Comparison of ENCODE assay signal across 18 cellular contexts in genomic region chr17:79647456-79647915, GRCh38. TPM values are rescaled to one million over a fixed set of nuclear protein-coding genes. Genes with fewer than 3 reads are reported as not detected.
DNase-seq lines count a peak whose midpoint lies in the region; ATAC-seq and TF ChIP-seq lines count a peak whose summit lies in the region.
"Had no signal": no experiment of that assay in that cellular context is flagged by ENCODE, and none has a peak within 500 bp of the region (broad histone marks: within the 10 kb centered on the region; RNA-seq: fewer than 3 reads in every experiment).

No MANE protein-coding gene starts in this region.

- H3K4me3 Mint-ChIP-seq in WTC11 = no peak overlapping the region
- H3K4me3 Mint-ChIP-seq: B cell had no signal

- POLR2A ChIA-PET in WTC11 (lab: Charles Lee) = no interaction called here

- H3K4me1 ChIP-seq in right atrium auricular region (no peaks in the 10 kb centered on the region), prostate gland (replicated peaks) (no peaks in the 10 kb centered on the region)

- H3K36me3 ChIP-seq in right atrium auricular region (no peaks in the 10 kb centered on the region), prostate gland (no peaks in the 10 kb centered on the region)

- peaks cover 4% of the 10 kb centered on the region; the same call in 1 of the 2 replicates for H3K27me3 Mint-ChIP-seq in WTC11 (ENCODE audit: low read depth)

- no peak for TF ChIP-seq POLR2A in prostate gland (IDR thresholded peaks at IDR 0.05)

- CTCF ChIA-PET in WTC11 (lab: Charles Lee) = interaction anchor here (1.0 to 1.3 kb wide), 2 partner anchors 11 to 188 kb away, joined by 3 to 5 read pairs; no protein-coding TSS in a partner anchor

- H3K27ac ChIP-seq in right atrium auricular region (no peak overlapping the region), prostate gland (no peak overlapping the region)

- H3K4me3 ChIP-seq in right atrium auricular region (no peak overlapping the region), prostate gland (no peak overlapping the region)

- no peaks in the 10 kb centered on the region; the same call in 1 of the 2 replicates for H3K36me3 Mint-ChIP-seq in WTC11
- H3K36me3 Mint-ChIP-seq: CD4-positive, alpha-beta memory T cell had no signal

- TF ChIP-seq CTCF in right atrium auricular region (IDR thresholded peaks at IDR 0.05) (no peak), prostate gland (IDR thresholded peaks at IDR 0.05) (no peak), WTC11 (IDR thresholded peaks at IDR 0.05) (no peak)

- H3K4me1 Mint-ChIP-seq in WTC11 = peaks cover 3% of the 10 kb centered on the region; the same call in 1 of the 2 replicates
- H3K4me1 Mint-ChIP-seq: B cell; CD4-positive, alpha-beta memory T cell had no signal

- H3K27me3 ChIP-seq in right atrium auricular region (peaks cover 0 to 5% of the 10 kb centered on the region in 2 donors), prostate gland (replicated peaks; ENCODE audit: insufficient read depth) (no peaks in the 10 kb centered on the region)

- H3K27ac Mint-ChIP-seq in WTC11 = no peak overlapping the region
- H3K27ac Mint-ChIP-seq: B cell; CD4-positive, alpha-beta memory T cell had no signal

- H3K9me3 ChIP-seq in right atrium auricular region = no peaks in the 10 kb centered on the region
- no peaks in the 10 kb centered on the region for H3K9me3 ChIP-seq in prostate gland

- intact Hi-C loops in left cardiac atrium (cut with DNase I) (no loop called here), prostate gland (cut with DNase I) (no loop called here)

- H3K9me3 Mint-ChIP-seq in WTC11 = peaks cover 8% of the 10 kb centered on the region

- ATAC-seq in left cardiac atrium = no peak
- no peak for ATAC-seq in GM19023 (IDR thresholded peaks at IDR 0.05; ENCODE audit: unreplicated experiment)
- no peak for ATAC-seq in WTC11
- ATAC-seq: Right ventricle myocardium inferior had no signal

- 86% methylated on average over 7 of the region's 7 CpGs for WGBS in prostate gland

- DNase-seq in right atrium auricular region (ENCODE audit: low spot score) (peak; percentile 11), left cardiac atrium (no peak), islet precursor cell (peak; percentile 38), prostate gland (ENCODE audit: low spot score) (peak; percentile 1), RKO (ENCODE audit: low spot score) (no peak), NCI-H146 treated with DMSO at 0.1 percent for 48 hours (lab: John Stamatoyannopoulos, UW; ENCODE audit: unreplicated experiment) (no peak), WTC11 (ENCODE audit: low spot score) (no peak)
- DNase-seq: CD4-positive, alpha-beta memory T cell; DND-41; GDM1; Karpas-422; MM.1S; NCI-H1105 treated with DMSO at 0.1 percent for 48 hours; NCI-H187 treated with DMSO at 0.1 percent for 48 hours; NCI-H82 had no signal

TF ChIP-seq in WTC11, 78 proteins besides CTCF, POLR2A, EP300 and RAD21:
- no peak for TF ChIP-seq SOX15 (CRISPR knock-in tag; IDR thresholded peaks at IDR 0.05)
- TF ChIP-seq JUN (CRISPR knock-in tag; IDR thresholded peaks at IDR 0.05) = no peak
- TF ChIP-seq SP1 (CRISPR knock-in tag; conservative IDR thresholded peaks at IDR 0.05) = no peak
- no peak for TF ChIP-seq ZNF416 (CRISPR knock-in tag; IDR thresholded peaks at IDR 0.05)
- TF ChIP-seq ZNF512 (CRISPR knock-in tag; IDR thresholded peaks at IDR 0.05; ENCODE audit: borderline replicate concordance) = no peak
- no peak for TF ChIP-seq ZNF532 (CRISPR knock-in tag; IDR thresholded peaks at IDR 0.05; ENCODE audit: borderline replicate concordance)
- TF ChIP-seq CBFB (CRISPR knock-in tag; IDR thresholded peaks at IDR 0.05; ENCODE audit: low read depth) = no peak
- no peak for TF ChIP-seq ZBTB21 (CRISPR knock-in tag; IDR thresholded peaks at IDR 0.05; ENCODE audit: borderline replicate concordance)
- TF ChIP-seq ZNF671 (CRISPR knock-in tag; IDR thresholded peaks at IDR 0.05) = no peak
- TF ChIP-seq NFATC4 (CRISPR knock-in tag; IDR thresholded peaks at IDR 0.05) = no peak
- no peak for TF ChIP-seq ATF6 (CRISPR knock-in tag; IDR thresholded peaks at IDR 0.05)

RNA-seq across cellular contexts. Expression of gene RBFOX3, which starts 36.6 kb away (rescaled TPM):
- total RNA-seq in right atrium auricular region = not detected
- not detected for total RNA-seq in left cardiac atrium
- 10 to 100 TPM in 1 of 2 donors, 1 to 10 TPM in 1; 9.8 to 21.9 TPM for total RNA-seq in prostate gland
- total RNA-seq in WTC11 (2021) = 19.9 to 25.8 TPM (median 24.4 TPM) in 3 replicates
- total RNA-seq: B cell; CD4-positive, alpha-beta memory T cell; Right ventricle myocardium inferior had no signal

Comparison
In these comparisons a context has a peak if more than half of its experiments do, and no peak if none do; other contexts are left out.
1. DNase-seq: peak in right atrium auricular region (single experiment), islet precursor cell (single experiment) and prostate gland (single experiment); none in left cardiac atrium (single experiment), RKO (single experiment), NCI-H146 treated with DMSO at 0.1 percent for 48 hours (single experiment) and WTC11 (single experiment).
2. RNA of gene RBFOX3, which starts 36.6 kb away (total RNA-seq): 9.8 to 21.9 TPM in prostate gland and 19.9 to 25.8 TPM in WTC11; not detected in right atrium auricular region and not detected in left cardiac atrium; every median in the first group is over 10 times any median in the second.